In genomic region chr14:103512701-103513611, GRCh38 we compare ENCODE assay signal across 8 cellular contexts. TPM values are rescaled to one million over a fixed set of nuclear protein-coding genes. Genes with fewer than 3 reads are reported as not detected.
DNase-seq lines count a peak whose midpoint lies in the region; ATAC-seq, FAIRE-seq and TF ChIP-seq lines count a peak whose summit lies in the region.

No MANE protein-coding gene starts in this region.

- no peaks in the 10 kb centered on the region for H3K36me3 Mint-ChIP-seq in T-cell

- H3K27me3 Mint-ChIP-seq in T-cell: no peaks in the 10 kb centered on the region

- CTCF ChIA-PET in T-cell (lab: Charles Lee): no interaction called here

- TF ChIP-seq CTCF in omental fat pad (IDR thresholded peaks at IDR 0.05): no peak

- FAIRE-seq in GM12891 (lab: Jason Lieb, UNC): no peak

- TF ChIP-seq POLR2A in GM12891 (IDR thresholded peaks at IDR 0.05; ENCODE audit: low read depth, low read length): 0 out of 2 replicates have a peak, but pooled peaks have one; percentile 16

- peak; percentile 79 for ATAC-seq in omental fat pad (ENCODE audit: low FRiP score)
- no peak for ATAC-seq in GM21423 (IDR thresholded peaks at IDR 0.05; ENCODE audit: unreplicated experiment)
- ATAC-seq in T-cell (replicated peaks in 1 of 4): no peak

- POLR2A ChIA-PET in T-cell (lab: Charles Lee): no interaction called here

- peaks cover 0 to 6% (median 3%) of the 10 kb centered on the region in 3 donors for H3K4me1 Mint-ChIP-seq in T-cell

- peak overlapping the region in 1 of 2 donors; percentile 52 for H3K27ac Mint-ChIP-seq in T-cell

- DNase-seq in GM12891 (ENCODE audit: insufficient read length, low spot score): no peak
- DNase-seq in NCI-H774 (lab: John Stamatoyannopoulos, UW): peak; percentile 6
- DNase-seq in fibroblast of gingiva (ENCODE audit: low read depth): peak; percentile 82
- DNase-seq in omental fat pad (ENCODE audit: low spot score): no peak
- DNase-seq in NK-92 treated with Interleukin-12 subunit alpha and Interleukin-12 subunit beta, amount 100 ng/mL, for 24 hours (lab: John Stamatoyannopoulos, UW): no peak
- no peak for DNase-seq in SKM-1 (lab: John Stamatoyannopoulos, UW; ENCODE audit: unreplicated experiment)
- no peak for DNase-seq in T-cell

- no peaks in the 10 kb centered on the region for H3K9me3 Mint-ChIP-seq in T-cell

- H3K4me3 Mint-ChIP-seq in T-cell: no peak overlapping the region

TF ChIP-seq in GM12891, 5 proteins besides CTCF, POLR2A, EP300 and RAD21:
- no peak for TF ChIP-seq SPI1 (IDR thresholded peaks at IDR 0.05; ENCODE audit: low read depth, low read length)
- TF ChIP-seq POLR2AphosphoS5 (IDR thresholded peaks at IDR 0.05; ENCODE audit: low read depth, low read length): no peak
- no peak for TF ChIP-seq POU2F2 (IDR thresholded peaks at IDR 0.05; ENCODE audit: low read depth, low read length)
- TF ChIP-seq TAF1 (IDR thresholded peaks at IDR 0.05; ENCODE audit: low read depth, low read length): no peak
- TF ChIP-seq PAX5 (IDR thresholded peaks at IDR 0.05; ENCODE audit: insufficient read depth, low read length, severe bottlenecking): no peak
TF ChIP-seq in GM12891: peak in this region for 0.

RNA-seq across cellular contexts. Expression of gene CKB, which starts 9.7 kb away (rescaled TPM):
- 44.2 TPM for polyA plus RNA-seq in GM12891 (2012; ENCODE audit: low read depth, missing spikeins)
- total RNA-seq in omental fat pad: 100 to 1,000 TPM; 173 to 275 (median 217) TPM
- 1 to 10 TPM; 4.7 to 7.6 (median 6.6) TPM for total RNA-seq in T-cell

RNA-seq across cellular contexts. Expression of gene TRMT61A, which starts 16.0 kb away (rescaled TPM):
- polyA plus RNA-seq in GM12891 (2012; ENCODE audit: low read depth, missing spikeins): 5.1 TPM
- total RNA-seq in omental fat pad (10 to 100 TPM; 12.4 to 36.0 (median 15.1) TPM), T-cell (10 to 100 TPM; 10.0 to 20.3 (median 17.6) TPM)

RNA-seq across cellular contexts. Expression of gene BAG5, which starts 49.5 kb away (rescaled TPM):
- polyA plus RNA-seq in GM12891 (2012; ENCODE audit: low read depth, missing spikeins): 9.3 TPM
- 10 to 100 TPM; 29.2 to 51.2 (median 42.9) TPM for total RNA-seq in omental fat pad
- 10 to 100 TPM; 28.2 to 36.3 (median 31.1) TPM for total RNA-seq in T-cell

RNA-seq across cellular contexts. Expression of gene COA8, which starts 49.8 kb away (rescaled TPM):
- 50.7 TPM for polyA plus RNA-seq in GM12891 (2012; ENCODE audit: low read depth, missing spikeins)
- 10 to 100 TPM; 15.3 to 61.5 (median 27.5) TPM for total RNA-seq in omental fat pad
- 10 to 100 TPM; 17.7 to 27.5 (median 22.3) TPM for total RNA-seq in T-cell

Comparison
In these comparisons a context has a peak if more than half of its experiments do, and no peak if none do; other contexts are left out.
1. DNase-seq: peak in NCI-H774 (single experiment) and fibroblast of gingiva (single experiment); none in GM12891 (single experiment), omental fat pad (single experiment), NK-92 treated with Interleukin-12 subunit alpha and Interleukin-12 subunit beta, amount 100 ng/mL, for 24 hours (single experiment), SKM-1 (single experiment) and T-cell (0 of 34).
2. RNA of gene CKB, which starts 9.7 kb away (total RNA-seq): 173 to 275 TPM in omental fat pad; 4.7 to 7.6 TPM in T-cell; every median in the first group is over 10 times any median in the second.